Comparison of ENCODE assay signal across 2 cellular contexts in the genomic region with DNA sequence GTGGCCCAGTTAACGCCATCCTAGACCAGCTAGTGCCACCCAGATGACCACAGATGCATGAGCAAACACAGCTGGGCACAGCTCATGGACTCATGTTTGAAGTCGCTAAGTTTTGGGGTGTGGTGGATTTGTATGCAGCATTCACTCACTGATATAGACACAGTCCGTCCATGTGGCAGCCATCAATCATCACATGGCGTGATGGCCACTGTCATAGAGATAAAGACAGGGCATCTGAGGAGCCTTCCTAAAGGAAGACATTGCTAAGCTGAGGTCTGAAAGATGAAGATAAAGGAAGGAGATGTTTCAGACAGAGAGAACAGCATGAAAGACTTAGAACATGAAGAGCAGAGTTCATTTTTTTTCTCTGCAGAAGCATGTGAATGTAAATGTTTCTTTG.
TF ChIP-seq lines count a peak whose summit lies in the region.

No MANE protein-coding gene starts in this region.

TF ChIP-seq in A549, 52 proteins besides CTCF, POLR2A, EP300 and RAD21 (continued from another document):
- TF ChIP-seq, protein P1, sequence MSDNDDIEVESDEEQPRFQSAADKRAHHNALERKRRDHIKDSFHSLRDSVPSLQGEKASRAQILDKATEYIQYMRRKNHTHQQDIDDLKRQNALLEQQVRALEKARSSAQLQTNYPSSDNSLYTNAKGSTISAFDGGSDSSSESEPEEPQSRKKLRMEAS (IDR thresholded peaks at IDR 0.05): no peak
- TF ChIP-seq ZSCAN20 (CRISPR knock-in tag; IDR thresholded peaks at IDR 0.05): no peak
- no peak for TF ChIP-seq NR3C1 (IDR thresholded peaks at IDR 0.05)
- TF ChIP-seq, protein P2, sequence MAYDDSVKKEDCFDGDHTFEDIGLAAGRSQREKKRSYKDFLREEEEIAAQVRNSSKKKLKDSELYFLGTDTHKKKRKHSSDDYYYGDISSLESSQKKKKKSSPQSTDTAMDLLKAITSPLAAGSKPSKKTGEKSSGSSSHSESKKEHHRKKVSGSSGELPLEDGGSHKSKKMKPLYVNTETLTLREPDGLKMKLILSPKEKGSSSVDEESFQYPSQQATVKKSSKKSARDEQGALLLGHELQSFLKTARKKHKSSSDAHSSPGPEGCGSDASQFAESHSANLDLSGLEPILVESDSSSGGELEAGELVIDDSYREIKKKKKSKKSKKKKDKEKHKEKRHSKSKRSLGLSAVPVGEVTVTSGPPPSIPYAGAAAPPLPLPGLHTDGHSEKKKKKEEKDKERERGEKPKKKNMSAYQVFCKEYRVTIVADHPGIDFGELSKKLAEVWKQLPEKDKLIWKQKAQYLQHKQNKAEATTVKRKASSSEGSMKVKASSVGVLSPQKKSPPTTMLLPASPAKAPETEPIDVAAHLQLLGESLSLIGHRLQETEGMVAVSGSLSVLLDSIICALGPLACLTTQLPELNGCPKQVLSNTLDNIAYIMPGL (CRISPR knock-in tag; IDR thresholded peaks at IDR 0.05; ENCODE audit: borderline replicate concordance): no peak
- no peak for TF ChIP-seq HOXB13 (CRISPR knock-in tag; IDR thresholded peaks at IDR 0.05; ENCODE audit: low read depth)
- no peak for TF ChIP-seq MYC (IDR thresholded peaks at IDR 0.05; ENCODE audit: borderline replicate concordance, low read length)

TF ChIP-seq in K562, 482 proteins besides CTCF, POLR2A, EP300 and RAD21 (continued from another document):
- TF ChIP-seq, protein P3, sequence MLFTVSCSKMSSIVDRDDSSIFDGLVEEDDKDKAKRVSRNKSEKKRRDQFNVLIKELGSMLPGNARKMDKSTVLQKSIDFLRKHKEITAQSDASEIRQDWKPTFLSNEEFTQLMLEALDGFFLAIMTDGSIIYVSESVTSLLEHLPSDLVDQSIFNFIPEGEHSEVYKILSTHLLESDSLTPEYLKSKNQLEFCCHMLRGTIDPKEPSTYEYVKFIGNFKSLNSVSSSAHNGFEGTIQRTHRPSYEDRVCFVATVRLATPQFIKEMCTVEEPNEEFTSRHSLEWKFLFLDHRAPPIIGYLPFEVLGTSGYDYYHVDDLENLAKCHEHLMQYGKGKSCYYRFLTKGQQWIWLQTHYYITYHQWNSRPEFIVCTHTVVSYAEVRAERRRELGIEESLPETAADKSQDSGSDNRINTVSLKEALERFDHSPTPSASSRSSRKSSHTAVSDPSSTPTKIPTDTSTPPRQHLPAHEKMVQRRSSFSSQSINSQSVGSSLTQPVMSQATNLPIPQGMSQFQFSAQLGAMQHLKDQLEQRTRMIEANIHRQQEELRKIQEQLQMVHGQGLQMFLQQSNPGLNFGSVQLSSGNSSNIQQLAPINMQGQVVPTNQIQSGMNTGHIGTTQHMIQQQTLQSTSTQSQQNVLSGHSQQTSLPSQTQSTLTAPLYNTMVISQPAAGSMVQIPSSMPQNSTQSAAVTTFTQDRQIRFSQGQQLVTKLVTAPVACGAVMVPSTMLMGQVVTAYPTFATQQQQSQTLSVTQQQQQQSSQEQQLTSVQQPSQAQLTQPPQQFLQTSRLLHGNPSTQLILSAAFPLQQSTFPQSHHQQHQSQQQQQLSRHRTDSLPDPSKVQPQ (CRISPR knock-in tag; IDR thresholded peaks at IDR 0.05; ENCODE audit: borderline replicate concordance): no peak
- TF ChIP-seq KDM4B (IDR thresholded peaks at IDR 0.05; ENCODE audit: borderline replicate concordance in 2 of 2, low read depth in 1 of 2) (no peak), EP400 (IDR thresholded peaks at IDR 0.05) (no peak), HDAC6 (IDR thresholded peaks at IDR 0.05; ENCODE audit: low read depth, low read length) (no peak), CCNT2 (IDR thresholded peaks at IDR 0.05; ENCODE audit: borderline replicate concordance, extremely low read depth, insufficient read length, low read depth, low read length) (no peak), MEIS2 (IDR thresholded peaks at IDR 0.05; ENCODE audit: partially characterized antibody) (peak; percentile 61), ZNF212 (CRISPR knock-in tag; IDR thresholded peaks at IDR 0.05) (no peak), HDAC3 (IDR thresholded peaks at IDR 0.05; ENCODE audit: borderline replicate concordance, partially characterized antibody) (no peak), IRF2 (CRISPR knock-in tag; IDR thresholded peaks at IDR 0.05) (no peak), CHD1 (IDR thresholded peaks at IDR 0.05; ENCODE audit: low read length) (no peak), COPS2 (conservative IDR thresholded peaks at IDR 0.05) (no peak), CBFA2T3 (IDR thresholded peaks at IDR 0.05) (no peak), ZNF354B (CRISPR knock-in tag; IDR thresholded peaks at IDR 0.05) (no peak), DPF2 (IDR thresholded peaks at IDR 0.05) (no peak), ZNF12 (CRISPR knock-in tag; IDR thresholded peaks at IDR 0.05) (no peak), RHOXF2B (CRISPR knock-in tag; conservative IDR thresholded peaks at IDR 0.05) (no peak), ASH1L (IDR thresholded peaks at IDR 0.05; ENCODE audit: borderline replicate concordance, low read depth, partially characterized antibody) (no peak), SLC30A9 (CRISPR knock-in tag; IDR thresholded peaks at IDR 0.05) (no peak), MECOM (CRISPR knock-in tag; IDR thresholded peaks at IDR 0.05) (peak; percentile 98), STAT5B (CRISPR knock-in tag; IDR thresholded peaks at IDR 0.05) (no peak), SREBF1 (IDR thresholded peaks at IDR 0.05; ENCODE audit: borderline replicate concordance, low read depth, low read length) (no peak), SMAD1 (IDR thresholded peaks at IDR 0.05; ENCODE audit: low read depth, low read length, partially characterized antibody) (no peak), MXI1 (IDR thresholded peaks at IDR 0.05; ENCODE audit: low read depth, low read length) (no peak), RBM39 (optimal IDR thresholded peaks at IDR 0.05; ENCODE audit: low read depth, low read length) (no peak)
- TF ChIP-seq, protein P4, sequence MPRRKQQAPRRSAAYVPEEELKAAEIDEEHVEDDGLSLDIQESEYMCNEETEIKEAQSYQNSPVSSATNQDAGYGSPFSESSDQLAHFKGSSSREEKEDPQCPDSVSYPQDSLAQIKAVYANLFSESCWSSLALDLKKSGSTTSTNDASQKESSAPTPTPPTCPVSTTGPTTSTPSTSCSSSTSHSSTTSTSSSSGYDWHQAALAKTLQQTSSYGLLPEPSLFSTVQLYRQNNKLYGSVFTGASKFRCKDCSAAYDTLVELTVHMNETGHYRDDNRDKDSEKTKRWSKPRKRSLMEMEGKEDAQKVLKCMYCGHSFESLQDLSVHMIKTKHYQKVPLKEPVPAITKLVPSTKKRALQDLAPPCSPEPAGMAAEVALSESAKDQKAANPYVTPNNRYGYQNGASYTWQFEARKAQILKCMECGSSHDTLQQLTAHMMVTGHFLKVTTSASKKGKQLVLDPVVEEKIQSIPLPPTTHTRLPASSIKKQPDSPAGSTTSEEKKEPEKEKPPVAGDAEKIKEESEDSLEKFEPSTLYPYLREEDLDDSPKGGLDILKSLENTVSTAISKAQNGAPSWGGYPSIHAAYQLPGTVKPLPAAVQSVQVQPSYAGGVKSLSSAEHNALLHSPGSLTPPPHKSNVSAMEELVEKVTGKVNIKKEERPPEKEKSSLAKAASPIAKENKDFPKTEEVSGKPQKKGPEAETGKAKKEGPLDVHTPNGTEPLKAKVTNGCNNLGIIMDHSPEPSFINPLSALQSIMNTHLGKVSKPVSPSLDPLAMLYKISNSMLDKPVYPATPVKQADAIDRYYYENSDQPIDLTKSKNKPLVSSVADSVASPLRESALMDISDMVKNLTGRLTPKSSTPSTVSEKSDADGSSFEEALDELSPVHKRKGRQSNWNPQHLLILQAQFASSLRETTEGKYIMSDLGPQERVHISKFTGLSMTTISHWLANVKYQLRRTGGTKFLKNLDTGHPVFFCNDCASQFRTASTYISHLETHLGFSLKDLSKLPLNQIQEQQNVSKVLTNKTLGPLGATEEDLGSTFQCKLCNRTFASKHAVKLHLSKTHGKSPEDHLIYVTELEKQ (CRISPR knock-in tag; IDR thresholded peaks at IDR 0.05): no peak
- TF ChIP-seq, protein P5, sequence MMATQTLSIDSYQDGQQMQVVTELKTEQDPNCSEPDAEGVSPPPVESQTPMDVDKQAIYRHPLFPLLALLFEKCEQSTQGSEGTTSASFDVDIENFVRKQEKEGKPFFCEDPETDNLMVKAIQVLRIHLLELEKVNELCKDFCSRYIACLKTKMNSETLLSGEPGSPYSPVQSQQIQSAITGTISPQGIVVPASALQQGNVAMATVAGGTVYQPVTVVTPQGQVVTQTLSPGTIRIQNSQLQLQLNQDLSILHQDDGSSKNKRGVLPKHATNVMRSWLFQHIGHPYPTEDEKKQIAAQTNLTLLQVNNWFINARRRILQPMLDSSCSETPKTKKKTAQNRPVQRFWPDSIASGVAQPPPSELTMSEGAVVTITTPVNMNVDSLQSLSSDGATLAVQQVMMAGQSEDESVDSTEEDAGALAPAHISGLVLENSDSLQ (IDR thresholded peaks at IDR 0.05): peak; percentile 32; the same call in 1 of the 2 replicates
- TF ChIP-seq, protein P6, sequence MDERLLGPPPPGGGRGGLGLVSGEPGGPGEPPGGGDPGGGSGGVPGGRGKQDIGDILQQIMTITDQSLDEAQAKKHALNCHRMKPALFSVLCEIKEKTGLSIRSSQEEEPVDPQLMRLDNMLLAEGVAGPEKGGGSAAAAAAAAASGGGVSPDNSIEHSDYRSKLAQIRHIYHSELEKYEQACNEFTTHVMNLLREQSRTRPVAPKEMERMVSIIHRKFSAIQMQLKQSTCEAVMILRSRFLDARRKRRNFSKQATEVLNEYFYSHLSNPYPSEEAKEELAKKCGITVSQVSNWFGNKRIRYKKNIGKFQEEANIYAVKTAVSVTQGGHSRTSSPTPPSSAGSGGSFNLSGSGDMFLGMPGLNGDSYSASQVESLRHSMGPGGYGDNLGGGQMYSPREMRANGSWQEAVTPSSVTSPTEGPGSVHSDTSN (CRISPR knock-in tag; IDR thresholded peaks at IDR 0.05; ENCODE audit: low read depth): no peak
- TF ChIP-seq, protein P6 (tag; conservative IDR thresholded peaks at IDR 0.05; ENCODE audit: low read depth): peak; percentile 84
- TF ChIP-seq, protein P7, sequence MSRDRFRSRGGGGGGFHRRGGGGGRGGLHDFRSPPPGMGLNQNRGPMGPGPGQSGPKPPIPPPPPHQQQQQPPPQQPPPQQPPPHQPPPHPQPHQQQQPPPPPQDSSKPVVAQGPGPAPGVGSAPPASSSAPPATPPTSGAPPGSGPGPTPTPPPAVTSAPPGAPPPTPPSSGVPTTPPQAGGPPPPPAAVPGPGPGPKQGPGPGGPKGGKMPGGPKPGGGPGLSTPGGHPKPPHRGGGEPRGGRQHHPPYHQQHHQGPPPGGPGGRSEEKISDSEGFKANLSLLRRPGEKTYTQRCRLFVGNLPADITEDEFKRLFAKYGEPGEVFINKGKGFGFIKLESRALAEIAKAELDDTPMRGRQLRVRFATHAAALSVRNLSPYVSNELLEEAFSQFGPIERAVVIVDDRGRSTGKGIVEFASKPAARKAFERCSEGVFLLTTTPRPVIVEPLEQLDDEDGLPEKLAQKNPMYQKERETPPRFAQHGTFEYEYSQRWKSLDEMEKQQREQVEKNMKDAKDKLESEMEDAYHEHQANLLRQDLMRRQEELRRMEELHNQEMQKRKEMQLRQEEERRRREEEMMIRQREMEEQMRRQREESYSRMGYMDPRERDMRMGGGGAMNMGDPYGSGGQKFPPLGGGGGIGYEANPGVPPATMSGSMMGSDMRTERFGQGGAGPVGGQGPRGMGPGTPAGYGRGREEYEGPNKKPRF (IDR thresholded peaks at IDR 0.05; ENCODE audit: low read depth, low read length): no peak
- TF ChIP-seq, protein P8, sequence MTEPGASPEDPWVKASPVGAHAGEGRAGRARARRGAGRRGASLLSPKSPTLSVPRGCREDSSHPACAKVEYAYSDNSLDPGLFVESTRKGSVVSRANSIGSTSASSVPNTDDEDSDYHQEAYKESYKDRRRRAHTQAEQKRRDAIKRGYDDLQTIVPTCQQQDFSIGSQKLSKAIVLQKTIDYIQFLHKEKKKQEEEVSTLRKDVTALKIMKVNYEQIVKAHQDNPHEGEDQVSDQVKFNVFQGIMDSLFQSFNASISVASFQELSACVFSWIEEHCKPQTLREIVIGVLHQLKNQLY (CRISPR knock-in tag; conservative IDR thresholded peaks at IDR 0.05): no peak
